In genomic region chr11:83157755-83158473, GRCh38 we compare ENCODE assay signal across 8 cellular contexts.
DNase-seq lines count a peak whose midpoint lies in the region.

No MANE protein-coding gene starts in this region.

- peak overlapping the region; percentile 97 for H3K27ac ChIP-seq in cingulate gyrus (ENCODE audit: low read depth, low read length)

- DNase-seq in NCI-H1436 (lab: John Stamatoyannopoulos, UW) (peak; percentile 17), NCI-H1436 treated with DMSO at 0.1 percent for 48 hours (lab: John Stamatoyannopoulos, UW) (no peak), NCI-H2107 treated with DMSO at 0.1 percent for 48 hours (lab: John Stamatoyannopoulos, UW; ENCODE audit: unreplicated experiment) (peak; percentile 4), left kidney (ENCODE audit: low read depth, low spot score) (peak; percentile 76), 8988T (no peak)
- DNase-seq in activated CD4-positive, alpha-beta T cell treated with anti-CD3 and anti-CD28 coated beads for 1 hour, result peak; percentile 19
- peak; percentile 55 to 57 for DNase-seq in stimulated activated CD4-positive, alpha-beta T cell treated with anti-CD3 and anti-CD28 coated beads, Interleukin-2, amount 100 ng/mL, for 24 hours

Comparison
In these comparisons a context has a peak if more than half of its experiments do, and no peak if none do; other contexts are left out.
1. DNase-seq: peak in NCI-H1436 (single experiment), NCI-H2107 treated with DMSO at 0.1 percent for 48 hours (single experiment), activated CD4-positive, alpha-beta T cell treated with anti-CD3 and anti-CD28 coated beads for 1 hour (single experiment), left kidney (single experiment) and stimulated activated CD4-positive, alpha-beta T cell treated with anti-CD3 and anti-CD28 coated beads, Interleukin-2, amount 100 ng/mL, for 24 hours (2 of 2); none in NCI-H1436 treated with DMSO at 0.1 percent for 48 hours (single experiment) and 8988T (single experiment).